ENCODE assay signal across 8 cellular contexts in the genomic region with DNA sequence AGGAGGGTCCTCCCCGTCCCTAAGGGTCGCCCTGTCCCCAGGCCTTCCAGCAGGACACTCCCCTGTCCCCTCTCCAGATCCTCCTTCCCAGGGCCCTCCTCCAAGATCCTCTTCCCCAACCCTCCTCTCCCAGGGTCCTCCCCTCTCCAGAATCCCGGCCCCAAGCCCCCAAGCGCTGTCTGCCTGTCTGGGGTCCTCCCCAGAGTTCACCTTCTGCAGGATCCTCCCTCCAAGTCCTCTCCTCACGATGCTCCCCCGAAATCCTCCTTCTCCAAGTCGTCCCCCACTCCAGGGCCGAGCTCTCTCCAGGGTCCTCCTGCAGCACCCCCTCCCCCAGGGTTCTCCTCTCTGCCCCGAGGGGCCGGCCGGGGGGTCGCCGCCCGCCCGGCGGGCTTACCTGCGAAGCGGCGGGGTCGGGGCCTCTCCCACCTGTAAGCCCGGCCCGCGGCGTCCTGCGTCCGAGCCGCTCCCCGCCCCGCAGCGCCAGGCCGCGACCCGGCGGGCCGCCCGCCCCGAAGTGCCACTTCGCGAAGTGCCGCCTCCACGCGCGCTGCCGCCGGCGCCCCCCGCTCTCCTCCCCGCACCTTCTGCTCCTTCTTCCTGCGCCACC. TPM values are rescaled to one million over a fixed set of nuclear protein-coding genes. Genes with fewer than 3 reads are reported as not detected.
DNase-seq lines count a peak whose midpoint lies in the region; ATAC-seq, FAIRE-seq and TF ChIP-seq lines count a peak whose summit lies in the region.

No MANE protein-coding gene starts in this region.

- H3K4me1 ChIP-seq in SJSA1 (replicated peaks): peaks cover 38% of the 10 kb centered on the region
- peaks cover 15% of the 10 kb centered on the region for H3K4me1 ChIP-seq in parathyroid adenoma

- H3K79me2 ChIP-seq in parathyroid adenoma: peaks cover 3% of the 10 kb centered on the region

- peak overlapping the region; percentile 58 for H3K4me3 Mint-ChIP-seq in activated CD8-positive, alpha-beta memory T cell treated with anti-CD3 and anti-CD28 coated beads, Interleukin-2, amount 10 ng/mL, durations not matched to agents 7 days and 5 days

- H3K4me3 ChIP-seq in SJSA1: peak overlapping the region; percentile 86
- H3K4me3 ChIP-seq in fibroblast of the aortic adventitia (ENCODE audit: low read depth, low read length): peak overlapping the region; percentile 78
- peak overlapping the region; percentile 76 for H3K4me3 ChIP-seq in parathyroid adenoma (ENCODE audit: low read depth, low read length)

- TF ChIP-seq CTCF in fibroblast of the aortic adventitia (IDR thresholded peaks at IDR 0.05; ENCODE audit: insufficient read depth, low read length): no peak
- no peak for TF ChIP-seq CTCF in parathyroid adenoma (IDR thresholded peaks at IDR 0.05)

- CTCF ChIA-PET in activated CD8-positive, alpha-beta memory T cell treated with anti-CD3 and anti-CD28 coated beads, Interleukin-2, amount 10 ng/mL, durations not matched to agents 7 days and 5 days (lab: Charles Lee): interaction anchor here (1.9 to 3.9 kb wide), 2 partner anchors 11 to 63 kb away, joined by 9 to 21 read pairs; no protein-coding TSS in a partner anchor

- H3K27me3 ChIP-seq in SJSA1 (replicated peaks) (0 out of 2 replicates have a peak, but pooled peaks cover 3% of the 10 kb centered on the region), parathyroid adenoma (ENCODE audit: control insufficient read depth, insufficient read depth, low read length) (no peaks in the 10 kb centered on the region)

- H3K9ac ChIP-seq in parathyroid adenoma: no peak overlapping the region

- peaks cover 41% of the 10 kb centered on the region for H3K36me3 ChIP-seq in SJSA1
- H3K36me3 ChIP-seq in parathyroid adenoma (ENCODE audit: control insufficient read depth, insufficient read depth, low read length): no peaks in the 10 kb centered on the region

- no peak for DNase-seq in activated CD8-positive, alpha-beta memory T cell treated with anti-CD3 and anti-CD28 coated beads, Interleukin-2, amount 10 ng/mL, durations not matched to agents 7 days and 5 days
- DNase-seq in activated CD8-positive, alpha-beta memory T cell treated with anti-CD3 and anti-CD28 coated beads, Interleukin-2, amount 50 U/mL, for 48 hours: no peak
- no peak for DNase-seq in SJSA1 (ENCODE audit: low read depth in 1 of 2, low spot score in 2 of 2)
- DNase-seq in fibroblast of the aortic adventitia (ENCODE audit: low read depth): no peak
- no peak for DNase-seq in NCI-H345 (lab: John Stamatoyannopoulos, UW)
- DNase-seq in RCC 7860 (ENCODE audit: low spot score): no peak

- peaks cover 40% of the 10 kb centered on the region for H3K27me3 Mint-ChIP-seq in activated CD8-positive, alpha-beta memory T cell treated with anti-CD3 and anti-CD28 coated beads, Interleukin-2, amount 10 ng/mL, durations not matched to agents 7 days and 5 days

- FAIRE-seq in RCC 7860 (lab: Jason Lieb, UNC): no peak

- no peak overlapping the region for H3K27ac ChIP-seq in SJSA1
- H3K27ac ChIP-seq in parathyroid adenoma: no peak overlapping the region

- H3K9me3 ChIP-seq in SJSA1 (replicated peaks) (0 out of 2 replicates have a peak, but pooled peaks cover 5% of the 10 kb centered on the region), parathyroid adenoma (ENCODE audit: control insufficient read depth, low read length) (no peaks in the 10 kb centered on the region)

- H3K4me2 ChIP-seq in parathyroid adenoma (ENCODE audit: low read length): peak overlapping the region; percentile 97

- H3K4me1 Mint-ChIP-seq in activated CD8-positive, alpha-beta memory T cell treated with anti-CD3 and anti-CD28 coated beads, Interleukin-2, amount 10 ng/mL, durations not matched to agents 7 days and 5 days: peaks cover 6% of the 10 kb centered on the region

- peak overlapping the region; percentile 54 for H2AFZ ChIP-seq in parathyroid adenoma

- peak; percentile 34 for ATAC-seq in activated CD8-positive, alpha-beta memory T cell treated with anti-CD3 and anti-CD28 coated beads, Interleukin-2, amount 10 ng/mL, durations not matched to agents 7 days and 5 days
- ATAC-seq in HG02610 (IDR thresholded peaks at IDR 0.05; ENCODE audit: unreplicated experiment): no peak

- H3K36me3 Mint-ChIP-seq in activated CD8-positive, alpha-beta memory T cell treated with anti-CD3 and anti-CD28 coated beads, Interleukin-2, amount 10 ng/mL, durations not matched to agents 7 days and 5 days: no peaks in the 10 kb centered on the region

- no peak overlapping the region for H3K27ac Mint-ChIP-seq in activated CD8-positive, alpha-beta memory T cell treated with anti-CD3 and anti-CD28 coated beads, Interleukin-2, amount 10 ng/mL, durations not matched to agents 7 days and 5 days

- no peaks in the 10 kb centered on the region for H3K9me3 Mint-ChIP-seq in activated CD8-positive, alpha-beta memory T cell treated with anti-CD3 and anti-CD28 coated beads, Interleukin-2, amount 10 ng/mL, durations not matched to agents 7 days and 5 days (ENCODE audit: low read depth)

RNA-seq across cellular contexts. Expression of a gene that starts 0.7 kb away (rescaled TPM):
- total RNA-seq in activated CD8-positive, alpha-beta memory T cell treated with anti-CD3 and anti-CD28 coated beads, Interleukin-2, amount 10 ng/mL, durations not matched to agents 7 days and 5 days: 1 to 10 TPM; 4.8 to 7.0 TPM
- 37.6 and 59.5 TPM in 2 replicates for total RNA-seq in SJSA1 (2014; rRNA removed; shearing (Covaris generic))
- 24.3 and 27.5 TPM in 2 replicates for total RNA-seq in fibroblast of the aortic adventitia (ENCODE audit: low replicate concordance)

RNA-seq across cellular contexts. Expression of a gene that starts 42.6 kb away (rescaled TPM):
- 10 to 100 TPM; 29.8 to 34.6 TPM for total RNA-seq in activated CD8-positive, alpha-beta memory T cell treated with anti-CD3 and anti-CD28 coated beads, Interleukin-2, amount 10 ng/mL, durations not matched to agents 7 days and 5 days
- total RNA-seq in SJSA1 (2014; rRNA removed; shearing (Covaris generic)): 20.9 and 26.3 TPM in 2 replicates
- total RNA-seq in fibroblast of the aortic adventitia (ENCODE audit: low replicate concordance): 17.4 TPM in 2 replicates
